In the genomic region with DNA sequence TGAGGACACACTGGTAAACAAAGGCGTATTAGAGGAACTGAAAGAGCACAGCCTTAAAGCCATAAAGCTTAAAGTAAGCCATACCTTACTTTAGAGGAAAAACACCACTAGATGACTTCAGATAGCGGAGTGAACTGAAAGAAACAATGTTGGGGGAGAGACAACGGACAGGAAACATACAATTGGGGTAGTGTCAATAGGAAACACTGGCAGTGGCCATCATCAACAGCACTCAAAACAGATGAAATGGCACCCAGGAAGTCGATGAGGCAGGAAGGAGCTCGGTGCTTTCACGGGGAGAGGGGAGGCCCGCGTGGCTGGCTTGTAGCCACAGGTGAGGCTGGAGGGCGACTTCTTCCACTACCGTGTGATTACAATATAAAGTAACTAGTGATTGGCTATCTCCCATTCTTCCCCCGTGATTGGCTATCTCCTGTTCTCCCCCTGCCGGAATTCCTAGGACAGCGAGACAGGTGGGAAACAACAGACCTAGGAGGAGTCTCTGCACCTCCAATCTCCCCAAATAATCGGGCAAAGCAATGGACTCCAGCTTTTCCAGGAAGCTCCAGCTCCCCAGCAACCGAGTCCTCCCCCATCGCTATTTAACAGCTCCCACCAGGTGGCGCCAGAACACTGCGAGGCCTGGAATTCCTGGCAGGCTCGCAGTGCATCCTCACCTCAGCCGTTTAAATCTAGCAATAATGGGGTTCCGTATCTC, we compare ENCODE assay signal across 1 cellular context.
TF ChIP-seq lines count a peak whose summit lies in the region.

No MANE protein-coding gene starts in this region.

TF ChIP-seq in H1, 55 proteins besides CTCF, POLR2A, EP300 and RAD21:
- TF ChIP-seq ASH2L (IDR thresholded peaks at IDR 0.05; ENCODE audit: low read length), result peak; percentile 42
- peak; percentile 41 for TF ChIP-seq MAX (IDR thresholded peaks at IDR 0.05)
- no peak for TF ChIP-seq GABPA (IDR thresholded peaks at IDR 0.05; ENCODE audit: borderline replicate concordance, insufficient read depth, low read length)
- TF ChIP-seq SRF (IDR thresholded peaks at IDR 0.05; ENCODE audit: low read depth, low read length), result no peak
- TF ChIP-seq GTF2F1 (IDR thresholded peaks at IDR 0.05; ENCODE audit: borderline replicate concordance, low read depth, low read length), result no peak
- TF ChIP-seq EZH2 (IDR thresholded peaks at IDR 0.05; ENCODE audit: low read depth, low read length, severe bottlenecking), result no peak
- no peak for TF ChIP-seq CHD1 (IDR thresholded peaks at IDR 0.05; ENCODE audit: low read depth, low read length)
- TF ChIP-seq SP1 (IDR thresholded peaks at IDR 0.05; ENCODE audit: low read depth, low read length), result peak; percentile 79; the same call in 1 of the 2 replicates
- TF ChIP-seq CEBPB (IDR thresholded peaks at IDR 0.05; ENCODE audit: low read depth, low read length), result no peak
- peak; percentile 18; the same call in 1 of the 2 replicates for TF ChIP-seq TAF1 (IDR thresholded peaks at IDR 0.05; ENCODE audit: low read depth, low read length)
- TF ChIP-seq, protein P1, sequence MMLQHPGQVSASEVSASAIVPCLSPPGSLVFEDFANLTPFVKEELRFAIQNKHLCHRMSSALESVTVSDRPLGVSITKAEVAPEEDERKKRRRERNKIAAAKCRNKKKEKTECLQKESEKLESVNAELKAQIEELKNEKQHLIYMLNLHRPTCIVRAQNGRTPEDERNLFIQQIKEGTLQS (IDR thresholded peaks at IDR 0.05; ENCODE audit: insufficient read depth, low read depth, low read length), result no peak
- TF ChIP-seq ZNF274 (IDR thresholded peaks at IDR 0.05; ENCODE audit: borderline replicate concordance, extremely low read depth, low read length), result no peak
- TF ChIP-seq SUZ12 (IDR thresholded peaks at IDR 0.05; ENCODE audit: low read length), result no peak
- TF ChIP-seq TBP (IDR thresholded peaks at IDR 0.05; ENCODE audit: low read depth, low read length), result no peak
- TF ChIP-seq BCL11A (IDR thresholded peaks at IDR 0.05; ENCODE audit: low read depth in 2 of 2, low read length in 2 of 2), result no peak
- TF ChIP-seq KDM1A (IDR thresholded peaks at IDR 0.05; ENCODE audit: borderline replicate concordance, low read length), result no peak
- TF ChIP-seq SIRT6 (IDR thresholded peaks at IDR 0.05; ENCODE audit: low read length), result no peak
- TF ChIP-seq RFX5 (IDR thresholded peaks at IDR 0.05; ENCODE audit: borderline replicate concordance, low read depth, low read length), result no peak
- TF ChIP-seq POU5F1 (IDR thresholded peaks at IDR 0.05; ENCODE audit: low read depth, low read length), result no peak
- no peak for TF ChIP-seq ATF2 (IDR thresholded peaks at IDR 0.05; ENCODE audit: low read length)
- peak; percentile 79 for TF ChIP-seq YY1 (IDR thresholded peaks at IDR 0.05; ENCODE audit: low read depth, low read length)
- TF ChIP-seq KDM5A (IDR thresholded peaks at IDR 0.05; ENCODE audit: low read length), result no peak
- no peak for TF ChIP-seq SIN3A (conservative IDR thresholded peaks at IDR 0.05 in 1 of 2, IDR thresholded peaks at IDR 0.05 in 1 of 2; ENCODE audit: low read depth in 1 of 2, low read length in 2 of 2)
- TF ChIP-seq CTBP2 (IDR thresholded peaks at IDR 0.05; ENCODE audit: borderline replicate concordance, insufficient read depth, insufficient read length, low read length), result no peak
- no peak for TF ChIP-seq HDAC2 (IDR thresholded peaks at IDR 0.05; ENCODE audit: borderline replicate concordance in 1 of 2, low read depth in 2 of 2, low read length in 2 of 2)
- TF ChIP-seq NRF1 (IDR thresholded peaks at IDR 0.05; ENCODE audit: low read depth, low read length), result no peak
- TF ChIP-seq TAF7 (optimal IDR thresholded peaks at IDR 0.05; ENCODE audit: borderline replicate concordance, low read depth, low read length), result no peak
- TF ChIP-seq KDM4A (IDR thresholded peaks at IDR 0.05; ENCODE audit: low read depth, low read length, severe bottlenecking), result no peak
- no peak for TF ChIP-seq FOSL1 (IDR thresholded peaks at IDR 0.05; ENCODE audit: insufficient read depth, low read depth, low read length)
- TF ChIP-seq RNF2 (IDR thresholded peaks at IDR 0.05; ENCODE audit: borderline replicate concordance, low read depth, low read length, missing control alignments, poor library complexity, severe bottlenecking), result no peak
- TF ChIP-seq SP4 (IDR thresholded peaks at IDR 0.05; ENCODE audit: low read length), result no peak; the same call in 1 of the 2 replicates
- peak; percentile 92 for TF ChIP-seq TEAD4 (IDR thresholded peaks at IDR 0.05; ENCODE audit: low read depth, low read length)
- TF ChIP-seq, protein P2, sequence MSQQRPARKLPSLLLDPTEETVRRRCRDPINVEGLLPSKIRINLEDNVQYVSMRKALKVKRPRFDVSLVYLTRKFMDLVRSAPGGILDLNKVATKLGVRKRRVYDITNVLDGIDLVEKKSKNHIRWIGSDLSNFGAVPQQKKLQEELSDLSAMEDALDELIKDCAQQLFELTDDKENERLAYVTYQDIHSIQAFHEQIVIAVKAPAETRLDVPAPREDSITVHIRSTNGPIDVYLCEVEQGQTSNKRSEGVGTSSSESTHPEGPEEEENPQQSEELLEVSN (IDR thresholded peaks at IDR 0.05), result peak; percentile 46; the same call in 1 of the 2 replicates
- no peak for TF ChIP-seq HDAC6 (IDR thresholded peaks at IDR 0.05; ENCODE audit: low read depth, low read length)
- TF ChIP-seq TCF12 (IDR thresholded peaks at IDR 0.05; ENCODE audit: low read depth, low read length), result no peak
- TF ChIP-seq CHD2 (IDR thresholded peaks at IDR 0.05; ENCODE audit: low read length), result no peak
- TF ChIP-seq POLR2AphosphoS5 (IDR thresholded peaks at IDR 0.05; ENCODE audit: low read depth, low read length), result no peak
- no peak for TF ChIP-seq CHD7 (IDR thresholded peaks at IDR 0.05; ENCODE audit: insufficient replicate concordance, low read length)
- no peak for TF ChIP-seq RBBP5 (IDR thresholded peaks at IDR 0.05; ENCODE audit: borderline replicate concordance, low read depth, low read length)
